In genomic region chr4:95409750-95410149, GRCh38 we compare ENCODE assay signal across 15 cellular contexts.
DNase-seq lines count a peak whose midpoint lies in the region; ATAC-seq, FAIRE-seq and TF ChIP-seq lines count a peak whose summit lies in the region.
"Had no signal": no experiment of that assay in that cellular context is flagged by ENCODE, and none has a peak within 500 bp of the region (broad histone marks: within the 10 kb centered on the region; RNA-seq: fewer than 3 reads in every experiment).

No MANE protein-coding gene starts in this region.

- H3K27ac ChIP-seq in HCT116 (ENCODE audit: low read depth, low read length) (no peak overlapping the region), endothelial cell of umbilical vein (ENCODE audit: insufficient read depth, low read depth, low read length) (peak overlapping the region; percentile 21), temporal lobe (ENCODE audit: low read depth, low read length) (peak overlapping the region; percentile 93)
- H3K27ac ChIP-seq: HL-60 had no signal

- BruUV-seq in HCT116 (replicated peaks; lab: Mats Ljungman, UMichigan): no TSS peak
- BruUV-seq in endothelial cell of umbilical vein (replicated peaks; lab: Mats Ljungman, UMichigan): no TSS peak

- H3K27me3 ChIP-seq in HCT116 (ENCODE audit: insufficient read depth, low read length): no peaks in the 10 kb centered on the region
- H3K27me3 ChIP-seq in endothelial cell of umbilical vein (ENCODE audit: control insufficient read depth in 2 of 2, insufficient read depth in 2 of 2, low read length in 2 of 2): no peaks in the 10 kb centered on the region

- RAD21 ChIA-PET in HCT116 (lab: Charles Lee; ENCODE audit: low non-redundant PET in 1 of 2, low total read pairs in 2 of 2, uncharacterized antibody in 2 of 2, unreplicated experiment in 2 of 2): no interaction called here

- H3K9ac ChIP-seq in HCT116 (ENCODE audit: low read length): no peak overlapping the region
- H3K9ac ChIP-seq in endothelial cell of umbilical vein (replicated peaks; ENCODE audit: extremely low read depth, insufficient read depth, low read length): no peak overlapping the region

- no peak overlapping the region for H2AFZ ChIP-seq in HCT116 (ENCODE audit: low read depth, low read length, poor library complexity, severe bottlenecking)
- H2AFZ ChIP-seq in endothelial cell of umbilical vein (ENCODE audit: low read depth, low read length): no peak overlapping the region

- no peak for ATAC-seq in HCT116
- no peak for ATAC-seq in GM18868 (IDR thresholded peaks at IDR 0.05; ENCODE audit: unreplicated experiment)

- CTCF ChIA-PET in HCT116 (lab: Charles Lee): no interaction called here
- CTCF ChIA-PET in endothelial cell of umbilical vein (lab: Charles Lee): no interaction called here

- TF ChIP-seq RAD21 in HCT116 (IDR thresholded peaks at IDR 0.05; ENCODE audit: low read depth): no peak

- FAIRE-seq in endothelial cell of umbilical vein (lab: Jason Lieb, UNC): no peak

- peak overlapping the region; percentile 20; the same call in 1 of the 2 replicates for H3K4me2 ChIP-seq in HCT116 (ENCODE audit: low read length)
- no peak overlapping the region for H3K4me2 ChIP-seq in endothelial cell of umbilical vein (ENCODE audit: insufficient read depth, low read length)

- H3K9me3 ChIP-seq in HCT116 (ENCODE audit: control insufficient read depth in 1 of 2, insufficient read depth in 1 of 2, low read depth in 1 of 2, low read length in 2 of 2) (no peaks in the 10 kb centered on the region), endothelial cell of umbilical vein (replicated peaks; ENCODE audit: control insufficient read depth, insufficient read depth, low read length) (no peaks in the 10 kb centered on the region)

- POLR2A ChIA-PET in HCT116 (lab: Charles Lee) (no interaction called here), endothelial cell of umbilical vein (lab: Charles Lee) (no interaction called here)

- DNase-seq in HCT116 (ENCODE audit: low read depth, low spot score): no peak
- no peak for DNase-seq in endothelial cell of umbilical vein (ENCODE audit: low read depth, low spot score)
- peak; percentile 54 for DNase-seq in midbrain (lab: John Stamatoyannopoulos, UW)
- no peak for DNase-seq in foreskin melanocyte
- DNase-seq in NCI-H1436 treated with DMSO at 0.1 percent for 48 hours (lab: John Stamatoyannopoulos, UW): no peak
- DNase-seq: DMS79 treated with DMSO at 0.1 percent for 48 hours, HFFc6, NCI-H1417 treated with DMSO at 0.1 percent for 48 hours, NCI-H2029, NCI-H526, RPMI8226, SIG-M5 had no signal

- no peaks in the 10 kb centered on the region for H3K9me1 ChIP-seq in endothelial cell of umbilical vein (replicated peaks; ENCODE audit: control insufficient read depth, extremely low read depth, insufficient read depth, low read length)

- TF ChIP-seq CTCF in HCT116 (IDR thresholded peaks at IDR 0.05 in 2 of 3, conservative IDR thresholded peaks at IDR 0.05 in 1 of 3; ENCODE audit: borderline replicate concordance in 1 of 3, insufficient read depth in 1 of 3, low read depth in 2 of 3, low read length in 2 of 3) (no peak), endothelial cell of umbilical vein (IDR thresholded peaks at IDR 0.05; ENCODE audit: extremely low read depth in 1 of 2, insufficient read depth in 1 of 2, low read depth in 1 of 2, low read length in 2 of 2) (no peak)

- H3K9me2 ChIP-seq in HCT116 (ENCODE audit: insufficient read depth): no peaks in the 10 kb centered on the region

- H3K4me3 ChIP-seq in HCT116 (replicated peaks in 1 of 2; ENCODE audit: low read depth in 1 of 2, low read length in 2 of 2) (no peak overlapping the region), endothelial cell of umbilical vein (replicated peaks in 1 of 3; ENCODE audit: insufficient read depth in 1 of 3, low read depth in 1 of 3, low read length in 3 of 3) (no peak overlapping the region)

- no peaks in the 10 kb centered on the region for H4K20me1 ChIP-seq in HCT116 (ENCODE audit: insufficient read depth)
- no peaks in the 10 kb centered on the region for H4K20me1 ChIP-seq in endothelial cell of umbilical vein (replicated peaks; ENCODE audit: control insufficient read depth, extremely low read depth, insufficient read depth, low read length)

- H3K4me1 ChIP-seq in HCT116 (ENCODE audit: control insufficient read depth in 1 of 2, insufficient read depth in 2 of 2, low read length in 2 of 2) (peaks cover 3 to 12% of the 10 kb centered on the region in 2 experiments; a peak in 2 of 4 replicates), endothelial cell of umbilical vein (ENCODE audit: control insufficient read depth, extremely low read depth, insufficient read depth, low read length) (peaks cover 20% of the 10 kb centered on the region)

- no peaks in the 10 kb centered on the region for H3K79me2 ChIP-seq in HCT116 (ENCODE audit: insufficient read depth, low read length)
- H3K79me2 ChIP-seq in endothelial cell of umbilical vein (ENCODE audit: control insufficient read depth, insufficient read depth, low read length): no peaks in the 10 kb centered on the region

- no peak for TF ChIP-seq POLR2A in HCT116 (IDR thresholded peaks at IDR 0.05; ENCODE audit: borderline replicate concordance, extremely low read depth, insufficient read depth, insufficient read length)
- TF ChIP-seq POLR2A in endothelial cell of umbilical vein (IDR thresholded peaks at IDR 0.05; ENCODE audit: low read depth, low read length): no peak

- intact Hi-C loops in HCT116 (cut with micrococcal nuclease) (no loop called here), endothelial cell of umbilical vein (cut with micrococcal nuclease) (no loop called here)

- dilution Hi-C loops in endothelial cell of umbilical vein (cut with MboI; ENCODE audit: extremely low pct_ligation_motif_present, low sequenced_read_pairs): no loop called here

- H3K36me3 ChIP-seq in HCT116 (ENCODE audit: control insufficient read depth in 1 of 2, insufficient read depth in 2 of 2, low read length in 2 of 2) (no peaks in the 10 kb centered on the region), endothelial cell of umbilical vein (ENCODE audit: control insufficient read depth in 2 of 2, extremely low read depth in 1 of 2, insufficient read depth in 2 of 2, low read length in 2 of 2) (no peaks in the 10 kb centered on the region)

TF ChIP-seq in HCT116, 20 proteins besides CTCF, POLR2A, EP300 and RAD21 (continues in another document):
- TF ChIP-seq YY1 (IDR thresholded peaks at IDR 0.05; ENCODE audit: extremely low read depth, insufficient replicate concordance, low read depth, low read length): no peak
- no peak for TF ChIP-seq ZBTB33 (IDR thresholded peaks at IDR 0.05; ENCODE audit: extremely low read depth, insufficient replicate concordance, low read length)
- no peak for TF ChIP-seq ATF3 (IDR thresholded peaks at IDR 0.05)
- TF ChIP-seq FOSL1 (IDR thresholded peaks at IDR 0.05; ENCODE audit: low read depth): no peak
- TF ChIP-seq EZH2phosphoT487 (IDR thresholded peaks at IDR 0.05; ENCODE audit: borderline replicate concordance): no peak
- TF ChIP-seq ZNF274 (IDR thresholded peaks at IDR 0.05; ENCODE audit: low read depth, low read length): no peak
- TF ChIP-seq CEBPB (IDR thresholded peaks at IDR 0.05; ENCODE audit: low read depth): no peak

TF ChIP-seq in endothelial cell of umbilical vein, 7 proteins besides CTCF, POLR2A, EP300 and RAD21:
- TF ChIP-seq GATA2 (IDR thresholded peaks at IDR 0.05; ENCODE audit: insufficient read depth, insufficient read length, low read depth, low read length) (no peak), FOS (IDR thresholded peaks at IDR 0.05; ENCODE audit: borderline replicate concordance, insufficient read depth, low read length) (no peak), EZH2 (IDR thresholded peaks at IDR 0.05; ENCODE audit: borderline replicate concordance, low read depth, low read length, severe bottlenecking) (no peak), POLR2AphosphoS5 (IDR thresholded peaks at IDR 0.05; ENCODE audit: insufficient read depth, low read depth, low read length) (no peak), MYC (IDR thresholded peaks at IDR 0.05; ENCODE audit: low read depth, low read length) (no peak), JUN (IDR thresholded peaks at IDR 0.05; ENCODE audit: borderline replicate concordance, insufficient read depth, insufficient read length, low read depth) (no peak), MAX (IDR thresholded peaks at IDR 0.05; ENCODE audit: insufficient read depth, insufficient read length) (no peak)
